ENCODE assay signal across 12 cellular contexts in the genomic region with DNA sequence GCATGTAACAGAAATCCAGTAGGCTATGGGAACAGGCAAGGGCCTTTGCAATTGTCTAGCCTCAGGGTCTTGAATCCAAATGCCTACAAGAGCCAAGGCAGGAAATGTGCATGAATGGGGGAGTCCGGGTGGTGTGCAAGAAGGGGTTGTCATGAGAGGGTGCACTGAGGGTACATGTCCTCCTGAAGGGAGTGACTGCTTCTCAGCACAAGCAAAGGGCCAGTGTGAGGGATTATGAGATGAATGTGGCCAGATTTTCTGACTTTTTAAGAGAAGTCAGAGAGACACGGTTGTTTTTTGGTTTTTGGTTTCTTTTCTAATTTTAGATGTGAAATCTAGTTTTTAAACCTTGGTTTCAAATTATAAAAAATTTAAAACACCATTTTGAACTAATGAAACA.
DNase-seq lines count a peak whose midpoint lies in the region; ATAC-seq and TF ChIP-seq lines count a peak whose summit lies in the region.
"Had no signal": no experiment of that assay in that cellular context is flagged by ENCODE, and none has a peak within 500 bp of the region (broad histone marks: within the 10 kb centered on the region; RNA-seq: fewer than 3 reads in every experiment).

No MANE protein-coding gene starts in this region.

- H3K9me3 ChIP-seq in OCI-LY3 (ENCODE audit: insufficient read depth, low read length): peaks cover 5% of the 10 kb centered on the region; the same call in 1 of the 2 replicates
- H3K9me3 ChIP-seq: upper lobe of right lung had no signal

- peak overlapping the region; percentile 89 for H3K4me2 ChIP-seq in OCI-LY3 (ENCODE audit: low read length)

- DNase-seq in HT-29 (ENCODE audit: low spot score) (no peak), NCI-H2029 treated with DMSO at 0.1 percent for 48 hours (lab: John Stamatoyannopoulos, UW) (no peak), SW 1271 (lab: John Stamatoyannopoulos, UW) (no peak), COR-L47 (lab: John Stamatoyannopoulos, UW) (no peak)
- DNase-seq: activated CD4-positive, alpha-beta T cell treated with anti-CD3 and anti-CD28 coated beads, Interleukin-2, amount 50 U/mL, for 48 hours; activated naive CD4-positive, alpha-beta T cell treated with Interleukin-2 at 50 U/mL for 16 hours; T-helper 17 cell; upper lobe of right lung had no signal

- H4K20me1 ChIP-seq in OCI-LY3 (ENCODE audit: insufficient read depth, low read length): no peaks in the 10 kb centered on the region

- H3K27ac ChIP-seq in OCI-LY3 (ENCODE audit: low read length): peak overlapping the region; percentile 83
- H3K27ac ChIP-seq: upper lobe of right lung had no signal

- ATAC-seq in GM18867 (IDR thresholded peaks at IDR 0.05; ENCODE audit: unreplicated experiment): peak; percentile 68
- ATAC-seq in GM21447 (IDR thresholded peaks at IDR 0.05; ENCODE audit: unreplicated experiment): peak; percentile 73
- ATAC-seq in HG03064 (IDR thresholded peaks at IDR 0.05; ENCODE audit: low read depth, unreplicated experiment): peak; percentile 67
- ATAC-seq: T-helper 17 cell, upper lobe of right lung had no signal

- peaks cover 51% of the 10 kb centered on the region for H3K4me1 ChIP-seq in OCI-LY3 (ENCODE audit: low read length)
- H3K4me1 ChIP-seq: upper lobe of right lung had no signal

- TF ChIP-seq CTCF in OCI-LY3 (IDR thresholded peaks at IDR 0.05; ENCODE audit: low read depth, low read length): no peak

- H3K4me3 ChIP-seq in OCI-LY3 (ENCODE audit: low read length): peak overlapping the region; percentile 62
- H3K4me3 ChIP-seq: upper lobe of right lung had no signal

- peaks cover 2% of the 10 kb centered on the region for H3K36me3 ChIP-seq in OCI-LY3 (replicated peaks; ENCODE audit: low read depth, low read length)
- H3K36me3 ChIP-seq: upper lobe of right lung had no signal

- H3K27me3 ChIP-seq in OCI-LY3 (ENCODE audit: low read depth, low read length): no peaks in the 10 kb centered on the region
- H3K27me3 ChIP-seq: upper lobe of right lung had no signal

- H3K9ac ChIP-seq in OCI-LY3 (ENCODE audit: low read length): peak overlapping the region; percentile 57

- H3K79me2 ChIP-seq in OCI-LY3 (ENCODE audit: low read length): no peaks in the 10 kb centered on the region

- no peak overlapping the region for H2AFZ ChIP-seq in OCI-LY3 (ENCODE audit: low read depth, low read length)
